In the genomic region with DNA sequence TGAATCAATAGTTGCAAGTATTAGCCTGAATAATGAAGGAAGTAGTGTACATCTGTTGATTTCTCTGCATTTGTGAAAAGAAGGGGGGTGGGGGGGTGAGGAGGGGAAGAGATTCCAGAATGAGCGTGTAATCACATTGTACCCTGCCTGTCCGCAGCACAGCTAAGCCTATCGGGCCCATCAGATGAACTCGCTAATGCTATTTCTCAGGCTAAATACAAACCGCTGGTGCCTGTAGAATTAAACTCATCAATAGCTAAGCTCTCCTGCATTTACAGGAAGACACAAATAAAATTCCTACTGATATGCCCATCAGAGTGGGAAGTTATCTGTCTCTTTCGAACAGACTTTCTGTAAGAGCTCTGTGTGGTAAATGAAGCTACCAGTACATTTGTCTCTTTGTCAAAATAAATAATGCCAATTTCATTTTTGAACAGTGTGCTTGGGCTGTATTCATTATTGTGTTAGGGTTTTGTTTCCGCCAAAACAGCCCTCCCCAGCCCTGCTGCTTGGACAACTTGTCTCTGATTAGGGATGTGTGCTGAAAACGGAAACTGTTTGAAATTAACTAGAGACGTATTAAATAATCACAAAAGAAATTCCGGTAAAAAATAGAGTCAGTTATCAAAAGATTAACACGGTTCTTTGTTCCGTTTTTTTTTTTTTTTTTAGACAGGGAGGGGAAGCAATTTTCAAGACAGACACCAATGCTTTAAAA, we compare ENCODE assay signal across 9 cellular contexts.
DNase-seq lines count a peak whose midpoint lies in the region; ATAC-seq and TF ChIP-seq lines count a peak whose summit lies in the region.
"Had no signal": no experiment of that assay in that cellular context is flagged by ENCODE, and none has a peak within 500 bp of the region (broad histone marks: within the 10 kb centered on the region; RNA-seq: fewer than 3 reads in every experiment).

No MANE protein-coding gene starts in this region.

- peaks cover 13% of the 10 kb centered on the region for H3K9me3 Mint-ChIP-seq in natural killer cell treated with Interleukin-12 subunit alpha and Interleukin-12 subunit beta and Interleukin-15 and Interleukin-18, amount 100 ng/mL, for 72 hours

- no peak for TF ChIP-seq EP300 in gastroesophageal sphincter (IDR thresholded peaks at IDR 0.05)

- peak overlapping the region; percentile 80 for H2AFZ ChIP-seq in parathyroid adenoma

- peak; percentile 10 for ATAC-seq in GM18909 (IDR thresholded peaks at IDR 0.05; ENCODE audit: poor library complexity, unreplicated experiment)
- no peak for ATAC-seq in gastroesophageal sphincter
- no peak for ATAC-seq in HG03196 (IDR thresholded peaks at IDR 0.05; ENCODE audit: unreplicated experiment)
- ATAC-seq in natural killer cell treated with Interleukin-12 subunit alpha and Interleukin-12 subunit beta and Interleukin-15 and Interleukin-18, amount 100 ng/mL, for 72 hours = no peak
- no peak for ATAC-seq in GM19463 (IDR thresholded peaks at IDR 0.05; ENCODE audit: unreplicated experiment)

- H3K4me1 Mint-ChIP-seq in natural killer cell treated with Interleukin-12 subunit alpha and Interleukin-12 subunit beta and Interleukin-15 and Interleukin-18, amount 100 ng/mL, for 72 hours (ENCODE audit: low read depth in 2 of 2) = no peaks in the 10 kb centered on the region

- no peak for TF ChIP-seq CTCF in gastroesophageal sphincter (IDR thresholded peaks at IDR 0.05)
- no peak for TF ChIP-seq CTCF in parathyroid adenoma (IDR thresholded peaks at IDR 0.05)

- H3K4me3 Mint-ChIP-seq in natural killer cell treated with Interleukin-12 subunit alpha and Interleukin-12 subunit beta and Interleukin-15 and Interleukin-18, amount 100 ng/mL, for 72 hours = no peak overlapping the region

- H3K27me3 ChIP-seq in gastroesophageal sphincter = no peaks in the 10 kb centered on the region
- no peaks in the 10 kb centered on the region for H3K27me3 ChIP-seq in parathyroid adenoma (ENCODE audit: control insufficient read depth, insufficient read depth, low read length)

- DNase-seq in NCI-H82 (lab: John Stamatoyannopoulos, UW) = peak; percentile 96
- DNase-seq in SIG-M5 (lab: John Stamatoyannopoulos, UW) = no peak
- no peak for DNase-seq in natural killer cell treated with Interleukin-12 subunit alpha and Interleukin-12 subunit beta and Interleukin-15 and Interleukin-18, amount 100 ng/mL, for 72 hours (ENCODE audit: low spot score)
- DNase-seq: stimulated activated CD4-positive, alpha-beta T cell treated with anti-CD3 and anti-CD28 coated beads, Interleukin-15, amount 100 ng/mL, for 24 hours had no signal

- H3K4me3 ChIP-seq in gastroesophageal sphincter = peak overlapping the region in 1 of 2 donors; percentile 38
- H3K4me3 ChIP-seq in parathyroid adenoma (ENCODE audit: low read depth, low read length) = no peak overlapping the region

- no peak overlapping the region for H3K9ac ChIP-seq in parathyroid adenoma

- H3K27ac ChIP-seq in gastroesophageal sphincter (peak overlapping the region in 3 of 4 donors; percentile 2 to 35 (median 30)), parathyroid adenoma (no peak overlapping the region)

- 35 to 46% methylated on average over 9 to 11 of the region's 12 CpGs for WGBS in gastroesophageal sphincter (ENCODE audit: low coverage in 1 of 2), 2 donors

- H3K36me3 ChIP-seq in gastroesophageal sphincter (no peaks in the 10 kb centered on the region), parathyroid adenoma (ENCODE audit: control insufficient read depth, insufficient read depth, low read length) (no peaks in the 10 kb centered on the region)

- H3K4me2 ChIP-seq in parathyroid adenoma (ENCODE audit: low read length) = no peak overlapping the region

- H3K4me1 ChIP-seq in gastroesophageal sphincter (peaks cover 0 to 19% (median 2%) of the 10 kb centered on the region in 3 donors), parathyroid adenoma (no peaks in the 10 kb centered on the region)

- no peak for TF ChIP-seq POLR2A in gastroesophageal sphincter (IDR thresholded peaks at IDR 0.05)

- no peak overlapping the region for H3K27ac Mint-ChIP-seq in natural killer cell treated with Interleukin-12 subunit alpha and Interleukin-12 subunit beta and Interleukin-15 and Interleukin-18, amount 100 ng/mL, for 72 hours

- H3K79me2 ChIP-seq in parathyroid adenoma = no peaks in the 10 kb centered on the region

- H3K36me3 Mint-ChIP-seq in natural killer cell treated with Interleukin-12 subunit alpha and Interleukin-12 subunit beta and Interleukin-15 and Interleukin-18, amount 100 ng/mL, for 72 hours = peaks cover 4% of the 10 kb centered on the region

- H3K9me3 ChIP-seq in gastroesophageal sphincter (peaks cover 0 to 10% (median 0%) of the 10 kb centered on the region in 3 donors), parathyroid adenoma (ENCODE audit: control insufficient read depth, low read length) (no peaks in the 10 kb centered on the region)

- peaks cover 0 to 15% of the 10 kb centered on the region in 2 donors for H3K27me3 Mint-ChIP-seq in natural killer cell treated with Interleukin-12 subunit alpha and Interleukin-12 subunit beta and Interleukin-15 and Interleukin-18, amount 100 ng/mL, for 72 hours
